Comparison of ENCODE assay signal across 8 cellular contexts in the genomic region with DNA sequence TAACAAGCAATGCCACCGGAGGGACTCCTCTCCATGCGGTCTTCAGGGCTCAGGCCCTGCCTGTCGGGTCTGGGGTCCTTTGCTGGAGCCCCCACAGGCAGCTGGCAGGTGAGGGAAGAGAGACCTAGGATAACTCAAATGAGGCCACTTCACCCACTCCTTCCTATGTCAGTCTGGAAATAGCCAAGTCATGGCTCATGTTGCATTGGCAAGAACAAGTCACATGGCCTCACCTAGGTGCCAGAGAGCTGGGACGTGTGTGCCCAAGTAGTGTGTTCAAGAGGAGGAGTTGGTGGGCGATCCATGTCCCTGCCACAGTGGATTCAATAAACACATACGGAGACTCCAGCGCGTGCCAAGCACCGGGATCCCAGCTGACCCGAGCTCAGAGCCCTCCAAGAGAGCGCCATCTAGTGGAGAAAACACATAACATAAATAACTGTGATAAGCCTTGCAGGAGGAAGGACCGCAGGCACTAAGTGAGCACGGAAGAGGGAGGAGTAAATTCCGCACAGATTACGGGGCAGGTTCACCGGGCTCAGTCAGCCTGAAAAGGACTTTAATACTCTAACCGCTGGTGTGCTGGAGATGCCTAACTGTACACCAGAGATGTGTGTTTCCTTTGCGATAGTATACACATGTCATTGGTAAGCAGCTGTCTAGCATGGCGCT.
DNase-seq lines count a peak whose midpoint lies in the region; ATAC-seq, FAIRE-seq and TF ChIP-seq lines count a peak whose summit lies in the region.

No MANE protein-coding gene starts in this region.

- TF ChIP-seq RAD21 in H1 (IDR thresholded peaks at IDR 0.05 in 1 of 2, conservative IDR thresholded peaks at IDR 0.05 in 1 of 2; ENCODE audit: low read depth in 2 of 2, low read length in 2 of 2), result peak; percentile 82 to 89

- H3K27me3 ChIP-seq in OCI-LY1 (ENCODE audit: insufficient read depth, low read length), result no peaks in the 10 kb centered on the region
- no peaks in the 10 kb centered on the region; a peak in 1 of 7 replicates for H3K27me3 ChIP-seq in H1 (replicated peaks in 1 of 4; ENCODE audit: control insufficient read depth in 3 of 4, extremely low read depth in 1 of 4, insufficient read depth in 3 of 4, low read length in 3 of 4)

- no peak overlapping the region for H4K91ac ChIP-seq in H1 (replicated peaks; ENCODE audit: insufficient read length, low read length)

- peak; percentile 77 for ATAC-seq in HG03460 (IDR thresholded peaks at IDR 0.05; ENCODE audit: unreplicated experiment)

- H2BK20ac ChIP-seq in H1 (ENCODE audit: low read length), result no peak overlapping the region

- no peak overlapping the region for H2AK5ac ChIP-seq in H1 (ENCODE audit: low read depth, low read length)

- H3K36me3 Mint-ChIP-seq in activated CD4-positive, alpha-beta T cell treated with anti-CD3 and anti-CD28 coated beads, Interleukin-2, amount 10 ng/mL, durations not matched to agents 7 days and 5 days (ENCODE audit: low read depth), result no peaks in the 10 kb centered on the region

- H3K27ac ChIP-seq in OCI-LY1 (ENCODE audit: low read depth, low read length, poor library complexity, severe bottlenecking) (no peak overlapping the region), H1 (ENCODE audit: low read depth, low read length) (no peak overlapping the region)

- no peak overlapping the region for H2BK5ac ChIP-seq in H1 (ENCODE audit: low read depth, low read length)

- WGBS in H1 (ENCODE audit: extremely low coverage in 1 of 2, insufficient coverage in 1 of 2, insufficient read length in 1 of 2, insufficient replicate concordance in 2 of 2, low coverage in 1 of 2, low lambda C conversion rate in 2 of 2, missing lambda C conversion rate in 1 of 2), 2 experiments, result 38% methylated on average over 19 of the region's 19 CpGs; no CpG with 5 or more reads in 1 of the 2 experiments

- H3K9ac ChIP-seq in OCI-LY1 (ENCODE audit: low read length), result no peak overlapping the region
- H3K9ac ChIP-seq in H1 (replicated peaks in 1 of 4; ENCODE audit: extremely low read depth in 1 of 4, low read depth in 3 of 4, low read length in 3 of 4), result no peak overlapping the region

- no peaks in the 10 kb centered on the region for H3K79me1 ChIP-seq in H1 (ENCODE audit: low read depth, low read length)

- H3K79me2 ChIP-seq in OCI-LY1 (ENCODE audit: insufficient read depth, low read length), result no peaks in the 10 kb centered on the region
- no peaks in the 10 kb centered on the region for H3K79me2 ChIP-seq in H1 (ENCODE audit: control insufficient read depth in 1 of 2, insufficient read depth in 2 of 2, low read length in 2 of 2)

- H3K9me3 ChIP-seq in OCI-LY1 (ENCODE audit: low read length), result no peaks in the 10 kb centered on the region
- H3K9me3 ChIP-seq in H1 (ENCODE audit: insufficient read depth in 2 of 2, low read depth in 1 of 2, low read length in 1 of 2), result peaks cover 0 to 3% of the 10 kb centered on the region in 2 experiments; a peak in 3 of 4 replicates

- TF ChIP-seq CTCF in GM20000 (IDR thresholded peaks at IDR 0.05; ENCODE audit: extremely low read depth, missing control alignments), result peak; percentile 42
- peak; percentile 75 for TF ChIP-seq CTCF in OCI-LY1 (IDR thresholded peaks at IDR 0.05; ENCODE audit: low read length)
- TF ChIP-seq CTCF in H1 (IDR thresholded peaks at IDR 0.05; ENCODE audit: control extremely low read depth in 1 of 3, insufficient read depth in 1 of 3, low read depth in 1 of 3, low read length in 3 of 3), result peak; percentile 44 to 75 (median 72)

- TF ChIP-seq POLR2A in H1 (IDR thresholded peaks at IDR 0.05; ENCODE audit: control extremely low read depth in 1 of 2, low read depth in 2 of 2, low read length in 2 of 2), result no peak

- H3K56ac ChIP-seq in H1 (replicated peaks; ENCODE audit: insufficient read length, low read depth, low read length), result no peak overlapping the region

- H2AFZ ChIP-seq in OCI-LY1 (ENCODE audit: low read length) (no peak overlapping the region), H1 (ENCODE audit: low read length) (peak overlapping the region; percentile 99)

- H3F3A ChIP-seq in OCI-LY1 (ENCODE audit: insufficient read depth, low read length), result no peaks in the 10 kb centered on the region

- peak overlapping the region; percentile 18 for H4K5ac ChIP-seq in H1 (ENCODE audit: insufficient read length, low read depth, low read length)

- H3K4me3 ChIP-seq in OCI-LY1 (ENCODE audit: low read depth, low read length, poor library complexity, severe bottlenecking) (no peak overlapping the region), H1 (ENCODE audit: extremely low read depth in 1 of 4, insufficient read depth in 2 of 4, low read depth in 3 of 4, low read length in 4 of 4) (no peak overlapping the region)

- H3K36me3 ChIP-seq in OCI-LY1 (ENCODE audit: insufficient read depth, low read length) (no peaks in the 10 kb centered on the region), H1 (ENCODE audit: control insufficient read depth in 2 of 4, insufficient read depth in 4 of 4, low read length in 3 of 4) (no peaks in the 10 kb centered on the region)

- no peak overlapping the region for H2BK120ac ChIP-seq in H1 (replicated peaks; ENCODE audit: low read depth, low read length)

- H3K14ac ChIP-seq in H1 (ENCODE audit: insufficient read length), result no peak overlapping the region

- no peaks in the 10 kb centered on the region for H3K9me2 ChIP-seq in OCI-LY1 (ENCODE audit: low read depth, low read length)

- H3K23ac ChIP-seq in H1 (ENCODE audit: insufficient read length), result no peak overlapping the region

- DNase-seq in activated CD4-positive, alpha-beta T cell treated with anti-CD3 and anti-CD28 coated beads, Interleukin-2, amount 10 ng/mL, durations not matched to agents 7 days and 5 days, result peak; percentile 30
- DNase-seq in activated CD4-positive, alpha-beta T cell treated with anti-CD3 and anti-CD28 coated beads for 1 hour, result no peak
- DNase-seq in GM20000 (ENCODE audit: low spot score) (peak; percentile 59), H1 (ENCODE audit: low read depth in 1 of 2, low spot score in 2 of 2) (peak in 1 of 2 experiments; percentile 71), myocyte (ENCODE audit: low read depth) (peak; percentile 42)
- no peak for DNase-seq in stimulated activated naive CD4-positive, alpha-beta T cell (lab: John Stamatoyannopoulos, UW)

- CTCF ChIA-PET in activated CD4-positive, alpha-beta T cell treated with anti-CD3 and anti-CD28 coated beads, Interleukin-2, amount 10 ng/mL, durations not matched to agents 7 days and 5 days (lab: Charles Lee), result interaction anchor here (1.1 kb wide), 1 partner anchor 10 kb away, joined by 3 read pairs; no protein-coding TSS in a partner anchor
- CTCF ChIA-PET in H1 (lab: Charles Lee; ENCODE audit: partially characterized antibody), result interaction anchor here (0.5 to 5.7 kb wide), 54 partner anchors 9 to 1322 kb away, joined by 3 to 119 read pairs (median 4); no protein-coding TSS in a partner anchor

- POLR2A ChIA-PET in activated CD4-positive, alpha-beta T cell treated with anti-CD3 and anti-CD28 coated beads, Interleukin-2, amount 10 ng/mL, durations not matched to agents 7 days and 5 days (lab: Charles Lee), result no interaction called here
- POLR2A ChIA-PET in H1 (lab: Charles Lee; ENCODE audit: partially characterized antibody), result interaction anchor here (0.6 kb wide), 1 partner anchor 253 kb away, joined by 3 read pairs; no protein-coding TSS in a partner anchor

- H3K4me1 ChIP-seq in OCI-LY1 (ENCODE audit: insufficient read depth, low read length, severe bottlenecking) (no peaks in the 10 kb centered on the region), H1 (replicated peaks in 1 of 4; ENCODE audit: control insufficient read depth in 3 of 4, insufficient read depth in 4 of 4, low read length in 3 of 4) (peaks cover 0 to 3% (median under 1%) of the 10 kb centered on the region in 4 experiments; a peak in 3 of 7 replicates)

- H3K27ac Mint-ChIP-seq in activated CD4-positive, alpha-beta T cell treated with anti-CD3 and anti-CD28 coated beads, Interleukin-2, amount 10 ng/mL, durations not matched to agents 7 days and 5 days, result no peak overlapping the region

- H4K20me1 ChIP-seq in OCI-LY1 (ENCODE audit: insufficient read depth, low read length), result no peaks in the 10 kb centered on the region
- no peaks in the 10 kb centered on the region for H4K20me1 ChIP-seq in H1 (replicated peaks in 1 of 2; ENCODE audit: control insufficient read depth in 1 of 2, insufficient read depth in 2 of 2, low read length in 2 of 2)

- peak; percentile 82 for FAIRE-seq in H1 (lab: Jason Lieb, UNC)

- no peak overlapping the region for H2BK12ac ChIP-seq in H1 (ENCODE audit: low read depth, low read length)

- no peak overlapping the region for H3K4me3 Mint-ChIP-seq in activated CD4-positive, alpha-beta T cell treated with anti-CD3 and anti-CD28 coated beads, Interleukin-2, amount 10 ng/mL, durations not matched to agents 7 days and 5 days

- H3K27me3 Mint-ChIP-seq in activated CD4-positive, alpha-beta T cell treated with anti-CD3 and anti-CD28 coated beads, Interleukin-2, amount 10 ng/mL, durations not matched to agents 7 days and 5 days, result no peaks in the 10 kb centered on the region

- H3K18ac ChIP-seq in H1 (ENCODE audit: extremely low read depth, low read length), result no peak overlapping the region

- H3K4ac ChIP-seq in H1 (replicated peaks; ENCODE audit: insufficient read length, low read depth, low read length), result no peak overlapping the region

- no peak overlapping the region for H2BK15ac ChIP-seq in H1 (ENCODE audit: low read length)

- no peaks in the 10 kb centered on the region for H3K9me3 Mint-ChIP-seq in activated CD4-positive, alpha-beta T cell treated with anti-CD3 and anti-CD28 coated beads, Interleukin-2, amount 10 ng/mL, durations not matched to agents 7 days and 5 days

- TF ChIP-seq EP300 in H1 (IDR thresholded peaks at IDR 0.05; ENCODE audit: borderline replicate concordance in 1 of 2, low read depth in 2 of 2, low read length in 2 of 2), result no peak

- H3K4me2 ChIP-seq in OCI-LY1 (ENCODE audit: low read length) (no peak overlapping the region), H1 (ENCODE audit: insufficient read depth in 1 of 2, low read depth in 2 of 2, low read length in 2 of 2) (no peak overlapping the region)

- H4K8ac ChIP-seq in H1 (ENCODE audit: extremely low read depth, insufficient read depth, low read length), result peak overlapping the region; percentile 19; the same call in 1 of the 2 replicates

- H3K4me1 Mint-ChIP-seq in activated CD4-positive, alpha-beta T cell treated with anti-CD3 and anti-CD28 coated beads, Interleukin-2, amount 10 ng/mL, durations not matched to agents 7 days and 5 days, result peaks cover 3% of the 10 kb centered on the region

- H3K23me2 ChIP-seq in H1 (ENCODE audit: low read depth, low read length), result no peaks in the 10 kb centered on the region

Comparison
In these comparisons a context has a peak if more than half of its experiments do, and no peak if none do; other contexts are left out.
1. DNase-seq: peak in activated CD4-positive, alpha-beta T cell treated with anti-CD3 and anti-CD28 coated beads, Interleukin-2, amount 10 ng/mL, durations not matched to agents 7 days and 5 days (single experiment), GM20000 (single experiment) and myocyte (single experiment); none in activated CD4-positive, alpha-beta T cell treated with anti-CD3 and anti-CD28 coated beads for 1 hour (single experiment) and stimulated activated naive CD4-positive, alpha-beta T cell (0 of 6).
2. Peak in every context shown above with its lines, with median percentiles within 50 percentile points of each other: CTCF ChIP-seq.